In the genomic region with DNA sequence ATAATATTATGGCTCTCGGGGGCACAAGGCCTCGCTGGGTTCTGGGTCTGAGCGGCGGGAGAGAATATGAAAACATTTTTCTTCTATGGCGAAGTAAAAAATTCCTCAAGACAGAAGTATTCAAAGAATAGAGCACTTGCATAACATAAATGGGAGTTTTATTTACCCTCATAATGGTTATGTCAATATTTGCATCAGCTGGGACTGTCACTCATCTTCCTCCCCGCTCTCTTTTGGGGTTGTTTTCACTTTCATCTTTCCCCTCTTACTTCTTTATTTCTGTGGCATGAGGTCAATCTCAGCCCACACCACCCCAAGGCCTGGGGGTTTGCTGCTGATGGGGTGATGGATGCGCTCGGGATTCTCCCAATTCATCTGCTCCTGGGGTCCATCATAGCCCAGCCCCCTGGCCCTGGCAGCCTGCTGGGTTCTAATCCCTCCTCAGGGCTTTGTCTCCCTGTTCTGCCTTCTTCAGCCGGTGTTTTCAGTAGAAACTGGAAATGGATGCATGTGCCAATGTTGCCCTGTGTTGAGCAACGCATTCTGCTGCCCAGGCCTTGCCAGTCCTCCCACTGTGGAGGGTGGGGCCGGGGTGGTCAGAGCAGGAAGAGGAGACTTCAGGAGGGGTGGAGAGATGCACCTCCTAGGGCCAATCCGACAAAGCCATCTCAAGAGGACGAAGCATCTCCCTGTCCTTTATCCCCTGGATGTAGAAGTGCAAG, we compare ENCODE assay signal across 27 cellular contexts. TPM values are rescaled to one million over a fixed set of nuclear protein-coding genes. Genes with fewer than 3 reads are reported as not detected.
DNase-seq lines count a peak whose midpoint lies in the region; ATAC-seq, FAIRE-seq and TF ChIP-seq lines count a peak whose summit lies in the region.
"Had no signal": no experiment of that assay in that cellular context is flagged by ENCODE, and none has a peak within 500 bp of the region (broad histone marks: within the 10 kb centered on the region; RNA-seq: fewer than 3 reads in every experiment).

No MANE protein-coding gene starts in this region.

- no peak overlapping the region for H2BK12ac ChIP-seq in trophoblast cell (ENCODE audit: low read length)

- in situ Hi-C loops in GM12878 (cut with MboI) = no loop called here

- H3K4me3 Mint-ChIP-seq in osteocyte (ENCODE audit: unreplicated experiment) = no peak overlapping the region
- H3K4me3 Mint-ChIP-seq: H9, HFFc6, IgD-negative memory B cell had no signal

- POLR2A ChIA-PET in GM12878 (lab: Charles Lee) = no interaction called here

- ATAC-seq in GM12878 (no peak), GM18505 (IDR thresholded peaks at IDR 0.05; ENCODE audit: unreplicated experiment) (no peak)
- ATAC-seq: SK-N-SH treated with all-trans-retinoic acid at 6 μM for 48 hours had no signal

- FAIRE-seq in GM12878 (lab: Jason Lieb, UNC) = no peak

- H3K4me2 ChIP-seq in GM12878 (ENCODE audit: control insufficient read depth, insufficient read depth) = no peak overlapping the region
- H3K4me2 ChIP-seq in trophoblast cell (ENCODE audit: low read length) = no peak overlapping the region
- H3K4me2 ChIP-seq: BLaER1 treated with 17β-estradiol and CSF1 and Interleukin-3, amounts not matched to agents 10 nM and 100 nM had no signal

- no peak overlapping the region for H4K91ac ChIP-seq in trophoblast cell (ENCODE audit: low read depth, low read length)

- no peak overlapping the region for H3K18ac ChIP-seq in trophoblast cell (ENCODE audit: low read length)

- H3K27ac ChIP-seq in GM12878 (ENCODE audit: control insufficient read depth, insufficient read depth) (no peak overlapping the region), trophoblast cell (ENCODE audit: low read depth, low read length) (no peak overlapping the region)
- H3K27ac ChIP-seq: 22Rv1; BLaER1 treated with 17β-estradiol and CSF1 and Interleukin-3, amounts not matched to agents 10 nM and 100 nM; GM23248; Peyer's patch had no signal

- TF ChIP-seq RAD21 in GM12878 (IDR thresholded peaks at IDR 0.05; ENCODE audit: insufficient read depth, low read depth, low read length) = no peak

- no peak overlapping the region for H3K14ac ChIP-seq in trophoblast cell (ENCODE audit: low read length)

- no TSS peak for BruUV-seq in GM12878 (replicated peaks; lab: Mats Ljungman, UMichigan)

- H3K27me3 ChIP-seq in GM12878 (replicated peaks in 1 of 2; ENCODE audit: control insufficient read depth in 2 of 2, insufficient read depth in 2 of 2, low read length in 1 of 2) (no peaks in the 10 kb centered on the region; a peak in 1 of 4 replicates), trophoblast cell (ENCODE audit: insufficient read depth, low read length) (peaks cover 2% of the 10 kb centered on the region)
- H3K27me3 ChIP-seq: BLaER1 treated with 17β-estradiol and CSF1 and Interleukin-3, amounts not matched to agents 10 nM and 100 nM; Peyer's patch had no signal

- H3K79me1 ChIP-seq in trophoblast cell (ENCODE audit: low read length) = no peaks in the 10 kb centered on the region

- no peak overlapping the region for H4K8ac ChIP-seq in trophoblast cell (ENCODE audit: low read depth, low read length)

- no peak overlapping the region for H3K4ac ChIP-seq in trophoblast cell (ENCODE audit: low read depth, low read length)

- SMC1A ChIA-PET in GM12878 (lab: Charles Lee; ENCODE audit: uncharacterized antibody, unreplicated experiment) = no interaction called here

- no peak overlapping the region for H3K23ac ChIP-seq in trophoblast cell (ENCODE audit: low read length)

- CTCF ChIA-PET in GM12878 (lab: Yijun Ruan, JAX) = no interaction called here

- H3K36me3 Mint-ChIP-seq in osteocyte (ENCODE audit: unreplicated experiment) = no peaks in the 10 kb centered on the region
- H3K36me3 Mint-ChIP-seq: CD8-positive, alpha-beta memory T cell; IgD-negative memory B cell had no signal

- WGBS in GM12878 (ENCODE audit: insufficient coverage, insufficient replicate concordance, low lambda C conversion rate, missing lambda C conversion rate) = 46% methylated on average over 13 of the region's 13 CpGs
- WGBS in trophoblast cell (ENCODE audit: extremely low coverage, insufficient coverage, insufficient read length) = no CpG with 5 or more reads among the region's 13 CpGs

- peaks cover 48% of the 10 kb centered on the region for H3K27me3 Mint-ChIP-seq in osteocyte (ENCODE audit: unreplicated experiment)

- no peaks in the 10 kb centered on the region for H3K9me3 ChIP-seq in GM12878 (replicated peaks; ENCODE audit: control insufficient read depth, insufficient read depth, low read length)
- H3K9me3 ChIP-seq in trophoblast cell (ENCODE audit: insufficient read depth, low read depth, low read length) = peaks cover 1% of the 10 kb centered on the region
- H3K9me3 ChIP-seq: BLaER1 treated with 17β-estradiol and CSF1 and Interleukin-3, amounts not matched to agents 10 nM and 100 nM; Peyer's patch had no signal

- intact Hi-C loops in GM12878 (cut with micrococcal nuclease; ENCODE audit: unreplicated experiment) = no loop called here

- RAD21 ChIA-PET in GM12878 (lab: Charles Lee; ENCODE audit: unreplicated experiment) = no interaction called here

- no peak overlapping the region for H2BK120ac ChIP-seq in trophoblast cell (ENCODE audit: insufficient read depth, low read length, poor library complexity)

- H3K4me1 Mint-ChIP-seq in osteocyte (ENCODE audit: unreplicated experiment) = peaks cover 14% of the 10 kb centered on the region

- H3K79me2 ChIP-seq in GM12878 (ENCODE audit: control insufficient read depth, insufficient read depth, low read length) = no peaks in the 10 kb centered on the region
- H3K79me2 ChIP-seq in trophoblast cell (ENCODE audit: control insufficient read depth, insufficient read depth, low read length, poor library complexity) = no peaks in the 10 kb centered on the region

- peak overlapping the region; percentile 19 for H3K27ac Mint-ChIP-seq in osteocyte (ENCODE audit: unreplicated experiment)
- H3K27ac Mint-ChIP-seq: H9, HFFc6, IgD-negative memory B cell had no signal

- DNase-seq in NCI-H748 (lab: John Stamatoyannopoulos, UW; ENCODE audit: unreplicated experiment) = peak; percentile 3
- no peak for DNase-seq in NCI-H748 treated with DMSO at 0.1 percent for 48 hours (lab: John Stamatoyannopoulos, UW)
- DNase-seq in GM12878 (ENCODE audit: low read depth, low spot score) = no peak
- DNase-seq in osteocyte (ENCODE audit: extremely low spot score, unreplicated experiment) = no peak
- no peak for DNase-seq in iPS-NIHi11 (ENCODE audit: low spot score)
- no peak for DNase-seq in trophoblast cell
- DNase-seq in OCI-M2 (lab: John Stamatoyannopoulos, UW; ENCODE audit: unreplicated experiment) = no peak
- DNase-seq: ACHN; CD8-positive, alpha-beta memory T cell; EL; GM23248; H9; HFFc6; Karpas-422; NCI-H1417 treated with DMSO at 0.1 percent for 48 hours; NCI-H187; NCI-H2107; NCI-H446 treated with DMSO at 0.1 percent for 48 hours; NCI-H526 treated with DMSO at 0.1 percent for 48 hours; NK-92 treated with Interleukin-12 subunit alpha and Interleukin-12 subunit beta, amount 100 ng/mL, for 24 hours; Peyer's patch had no signal

- no peak overlapping the region for H3K4me3 ChIP-seq in GM12878
- no peak overlapping the region for H3K4me3 ChIP-seq in trophoblast cell (ENCODE audit: low read depth, low read length)
- H3K4me3 ChIP-seq: BLaER1 treated with 17β-estradiol and CSF1 and Interleukin-3, amounts not matched to agents 10 nM and 100 nM; GM23248; Peyer's patch had no signal

- no peak overlapping the region for H2AK5ac ChIP-seq in trophoblast cell (ENCODE audit: low read length)

- no peak overlapping the region for H3K9ac ChIP-seq in GM12878 (ENCODE audit: control insufficient read depth, insufficient read depth, low read length)
- H3K9ac ChIP-seq in trophoblast cell (ENCODE audit: low read length) = no peak overlapping the region
- H3K9ac ChIP-seq: BLaER1 treated with 17β-estradiol and CSF1 and Interleukin-3, amounts not matched to agents 10 nM and 100 nM; GM23248 had no signal

- no peaks in the 10 kb centered on the region for H4K20me1 ChIP-seq in GM12878 (ENCODE audit: control insufficient read depth, insufficient read depth)

- TF ChIP-seq CTCF in GM12878 (IDR thresholded peaks at IDR 0.05 in 2 of 3, conservative IDR thresholded peaks at IDR 0.05 in 1 of 3; ENCODE audit: control insufficient read depth in 2 of 3, extremely low read depth in 1 of 3, insufficient read depth in 1 of 3, low read depth in 3 of 3, low read length in 3 of 3) (no peak), osteocyte (IDR thresholded peaks at IDR 0.05) (no peak)

- H2AFZ ChIP-seq in GM12878 (ENCODE audit: control insufficient read depth, low read depth, low read length) (no peak overlapping the region), trophoblast cell (ENCODE audit: insufficient read depth, low read length, poor library complexity) (no peak overlapping the region)
- H2AFZ ChIP-seq: GM23248 had no signal

- H3K4me1 ChIP-seq in GM12878 (ENCODE audit: control insufficient read depth, insufficient read depth, low read length) (no peaks in the 10 kb centered on the region), trophoblast cell (ENCODE audit: control insufficient read depth in 1 of 2, insufficient read depth in 2 of 2, low read length in 2 of 2) (no peaks in the 10 kb centered on the region)
- H3K4me1 ChIP-seq: BLaER1 treated with 17β-estradiol and CSF1 and Interleukin-3, amounts not matched to agents 10 nM and 100 nM; Peyer's patch had no signal

- no peak for TF ChIP-seq EP300 in GM12878 (IDR thresholded peaks at IDR 0.05; ENCODE audit: borderline replicate concordance in 1 of 2, control insufficient read depth in 1 of 2, low read depth in 2 of 2, low read length in 2 of 2)

- TF ChIP-seq POLR2A in GM12878 (IDR thresholded peaks at IDR 0.05; ENCODE audit: low read depth, low read length) = no peak
- TF ChIP-seq POLR2A in GM18505 (IDR thresholded peaks at IDR 0.05; ENCODE audit: borderline replicate concordance, extremely low read depth, insufficient read depth, insufficient read length) = no peak

- H3K36me3 ChIP-seq in GM12878 (ENCODE audit: control insufficient read depth in 2 of 2, insufficient read depth in 2 of 2, low read length in 1 of 2) (no peaks in the 10 kb centered on the region), trophoblast cell (ENCODE audit: control insufficient read depth in 1 of 2, insufficient read depth in 2 of 2, low read length in 2 of 2) (no peaks in the 10 kb centered on the region)
- H3K36me3 ChIP-seq: BLaER1 treated with 17β-estradiol and CSF1 and Interleukin-3, amounts not matched to agents 10 nM and 100 nM; Peyer's patch had no signal

- no peak overlapping the region for H2BK5ac ChIP-seq in trophoblast cell (ENCODE audit: low read depth, low read length, poor library complexity)

- H3K9me3 Mint-ChIP-seq in osteocyte (ENCODE audit: unreplicated experiment) = no peaks in the 10 kb centered on the region
- H3K9me3 Mint-ChIP-seq: CD8-positive, alpha-beta memory T cell; H9; HFFc6; IgD-negative memory B cell had no signal

- no peak overlapping the region for H4K12ac ChIP-seq in trophoblast cell (ENCODE audit: low read depth, low read length)

RNA-seq across cellular contexts. Expression of a gene that starts 27.8 kb away (rescaled TPM):
- total RNA-seq in GM12878 (2013; cell fraction: nucleolus; rRNA removed) = not detected in 2 replicates
- total RNA-seq in GM12878 (2014; rRNA removed) (not detected in 2 replicates), GM12878 (2014; rRNA removed; fragmentation: Illumina TruSeq; extraction: Trizol) (not detected in 2 replicates), GM12878 (2021) (0.13 and 0.38 TPM in 2 replicates), osteocyte (19.1 and 20.3 TPM in 2 replicates)
- not detected for polyA plus RNA-seq in GM12878 (2011; ENCODE audit: low read depth)
- polyA plus RNA-seq in GM12878 (2011; rRNA removed) (not detected in 2 replicates), GM12878 (2014; fragmentation: Illumina TruSeq; extraction: Trizol) (not detected in 2 replicates), GM12878 (2014; fragmentation: Nextera tagmentation; extraction: Ambion mirVana) (not detected), GM12878 (2014; rRNA removed) (not detected in 2 replicates), GM12878 (2016; fragmentation: Nextera tagmentation; extraction: Ambion mirVana) (not detected)
- not detected in 2 replicates for polyA plus RNA-seq in GM12878 (2011; cell fraction: cytosol; rRNA removed)
- not detected in 2 replicates for polyA plus RNA-seq in GM12878 (2011; cell fraction: nucleus; rRNA removed)
- not detected in 2 replicates for polyA plus RNA-seq in GM12878 (2012)
- not detected in 2 replicates for polyA minus RNA-seq in GM12878 (2011; rRNA and poly(A)+ RNA removed)
- polyA minus RNA-seq in GM12878 (2011; cell fraction: cytosol; rRNA and poly(A)+ RNA removed) = not detected in 2 replicates
- not detected in 2 replicates for polyA minus RNA-seq in GM12878 (2011; cell fraction: nucleus; rRNA and poly(A)+ RNA removed)
- 0.06 and 0.07 TPM in 2 replicates for polyA plus RNA-seq in trophoblast cell (2013)
- total RNA-seq: GM23248, H9, HFFc6 had no signal
- polyA plus RNA-seq: GM23248 had no signal

RNA-seq across cellular contexts. Expression of a gene that starts 56.9 kb away (rescaled TPM):
- total RNA-seq in GM12878 (2013; cell fraction: nucleolus; rRNA removed) = not detected in 2 replicates
- total RNA-seq in GM12878 (2014; rRNA removed) (not detected in 2 replicates), GM12878 (2014; rRNA removed; fragmentation: Illumina TruSeq; extraction: Trizol) (not detected in 2 replicates), GM12878 (2021) (not detected in 2 replicates), osteocyte (not detected in 2 replicates)
- polyA plus RNA-seq in GM12878 (2011; ENCODE audit: low read depth) = not detected
- polyA plus RNA-seq in GM12878 (2011; rRNA removed) (not detected in 2 replicates), GM12878 (2014; fragmentation: Illumina TruSeq; extraction: Trizol) (not detected in 2 replicates), GM12878 (2014; fragmentation: Nextera tagmentation; extraction: Ambion mirVana) (not detected), GM12878 (2014; rRNA removed) (not detected in 2 replicates), GM12878 (2016; fragmentation: Nextera tagmentation; extraction: Ambion mirVana) (not detected)
- not detected in 2 replicates for polyA plus RNA-seq in GM12878 (2011; cell fraction: cytosol; rRNA removed)
- polyA plus RNA-seq in GM12878 (2011; cell fraction: nucleus; rRNA removed) = not detected in 2 replicates
- not detected in 2 replicates for polyA plus RNA-seq in GM12878 (2012)
- polyA minus RNA-seq in GM12878 (2011; rRNA and poly(A)+ RNA removed) = not detected in 2 replicates
- polyA minus RNA-seq in GM12878 (2011; cell fraction: cytosol; rRNA and poly(A)+ RNA removed) = not detected in 2 replicates
- polyA minus RNA-seq in GM12878 (2011; cell fraction: nucleus; rRNA and poly(A)+ RNA removed) = not detected in 2 replicates
- not detected in 2 replicates for polyA plus RNA-seq in trophoblast cell (2013)
- total RNA-seq: CD8-positive, alpha-beta memory T cell; GM23248; HFFc6; MCF 10A had no signal
- polyA plus RNA-seq: CD8-positive, alpha-beta memory T cell; GM23248 had no signal

Comparison
In these comparisons a context has a peak if more than half of its experiments do, and no peak if none do; other contexts are left out.
1. RNA of a gene that starts 27.8 kb away (total RNA-seq): 19.1 to 20.3 TPM in osteocyte; 0.13 to 0.38 TPM in GM12878; every median in the first group is over 10 times any median in the second.